In the genomic region with DNA sequence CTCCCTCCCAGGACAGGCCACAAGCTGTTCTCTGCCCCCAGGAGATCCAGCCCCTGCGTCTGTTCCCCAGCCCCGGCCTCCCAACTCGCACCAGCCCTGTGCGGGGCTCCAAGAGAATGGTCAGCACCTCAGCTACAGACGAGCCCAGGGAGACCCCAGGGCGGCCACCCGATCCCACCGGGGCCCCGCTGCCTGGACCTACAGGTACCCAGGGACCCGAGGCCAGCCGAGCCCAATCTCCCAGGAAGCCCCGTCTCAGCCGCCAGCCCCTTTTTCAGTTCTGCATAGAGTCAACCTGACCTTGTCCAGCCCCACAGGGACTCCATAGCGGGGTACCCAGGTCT, we compare ENCODE assay signal across 15 cellular contexts. TPM values are rescaled to one million over a fixed set of nuclear protein-coding genes. Genes with fewer than 3 reads are reported as not detected.
DNase-seq lines count a peak whose midpoint lies in the region; ATAC-seq and TF ChIP-seq lines count a peak whose summit lies in the region.
"Had no signal": no experiment of that assay in that cellular context is flagged by ENCODE, and none has a peak within 500 bp of the region (broad histone marks: within the 10 kb centered on the region; RNA-seq: fewer than 3 reads in every experiment).

No MANE protein-coding gene starts in this region.

- no peak overlapping the region for H3K27ac Mint-ChIP-seq in stimulated activated naive CD8-positive, alpha-beta T cell treated with anti-CD3 and anti-CD28 coated beads, Interleukin-15, amount 100 ng/mL, for 72 hours
- H3K27ac Mint-ChIP-seq in dendritic cell treated with granulocyte-macrophage colony-stimulating factor and Interleukin-4, amounts not matched to agents 40 ng/mL and 50 ng/mL, for 4 days: peak overlapping the region; percentile 92
- no peak overlapping the region for H3K27ac Mint-ChIP-seq in osteocyte (ENCODE audit: unreplicated experiment)
- H3K27ac Mint-ChIP-seq: IgD-negative memory B cell had no signal

- CTCF ChIA-PET in HCT116 (lab: Charles Lee): interaction anchor here (1.0 kb wide), 1 partner anchor 27 kb away, joined by 4 read pairs; no protein-coding TSS in a partner anchor

- H3K4me1 Mint-ChIP-seq in stimulated activated naive CD8-positive, alpha-beta T cell treated with anti-CD3 and anti-CD28 coated beads, Interleukin-15, amount 100 ng/mL, for 72 hours: peaks cover 58% of the 10 kb centered on the region
- peaks cover 83% of the 10 kb centered on the region for H3K4me1 Mint-ChIP-seq in dendritic cell treated with granulocyte-macrophage colony-stimulating factor and Interleukin-4, amounts not matched to agents 40 ng/mL and 50 ng/mL, for 4 days (ENCODE audit: low read depth)
- peaks cover 5% of the 10 kb centered on the region for H3K4me1 Mint-ChIP-seq in osteocyte (ENCODE audit: unreplicated experiment)

- no peaks in the 10 kb centered on the region for H3K9me3 ChIP-seq in HCT116 (ENCODE audit: control insufficient read depth in 1 of 2, insufficient read depth in 1 of 2, low read depth in 1 of 2, low read length in 2 of 2)
- H3K9me3 ChIP-seq in WERI-Rb-1 (ENCODE audit: severe bottlenecking): no peaks in the 10 kb centered on the region
- H3K9me3 ChIP-seq in osteoblast (ENCODE audit: low read depth, low read length): no peaks in the 10 kb centered on the region

- H3K27me3 Mint-ChIP-seq in stimulated activated naive CD8-positive, alpha-beta T cell treated with anti-CD3 and anti-CD28 coated beads, Interleukin-15, amount 100 ng/mL, for 72 hours: no peaks in the 10 kb centered on the region
- no peaks in the 10 kb centered on the region for H3K27me3 Mint-ChIP-seq in dendritic cell treated with granulocyte-macrophage colony-stimulating factor and Interleukin-4, amounts not matched to agents 40 ng/mL and 50 ng/mL, for 4 days
- H3K27me3 Mint-ChIP-seq in osteocyte (ENCODE audit: unreplicated experiment): no peaks in the 10 kb centered on the region
- H3K27me3 Mint-ChIP-seq: CD4-positive, CD25-positive, alpha-beta regulatory T cell; IgD-negative memory B cell had no signal

- no peaks in the 10 kb centered on the region for H3K9me2 ChIP-seq in HCT116 (ENCODE audit: insufficient read depth)

- intact Hi-C loops in HCT116 (cut with micrococcal nuclease): no loop called here
- intact Hi-C loops in dendritic cell treated with granulocyte-macrophage colony-stimulating factor and Interleukin-4, amounts not matched to agents 40 ng/mL and 50 ng/mL, for 4 days (cut with micrococcal nuclease): no loop called here

- POLR2A ChIA-PET in HCT116 (lab: Charles Lee): no interaction called here

- H3K4me3 ChIP-seq in HCT116 (replicated peaks in 1 of 2; ENCODE audit: low read depth in 1 of 2, low read length in 2 of 2) (0 out of 4 replicates have a peak overlapping the region, but pooled peaks of 1 of the 2 experiments have one; percentile 6), WERI-Rb-1 (ENCODE audit: low read depth, low read length) (no peak overlapping the region), osteoblast (ENCODE audit: insufficient read depth, low read length) (no peak overlapping the region)

- RAD21 ChIA-PET in HCT116 (lab: Charles Lee; ENCODE audit: low non-redundant PET in 1 of 2, low total read pairs in 2 of 2, uncharacterized antibody in 2 of 2, unreplicated experiment in 2 of 2): no interaction called here

- H3K79me2 ChIP-seq in HCT116 (ENCODE audit: insufficient read depth, low read length): no peaks in the 10 kb centered on the region
- H3K79me2 ChIP-seq in osteoblast (ENCODE audit: insufficient read depth, low read length): no peaks in the 10 kb centered on the region

- no TSS peak for BruUV-seq in HCT116 (replicated peaks; lab: Mats Ljungman, UMichigan)

- peak overlapping the region; percentile 25; the same call in 1 of the 2 replicates for H3K27ac ChIP-seq in HCT116 (ENCODE audit: low read depth, low read length)
- H3K27ac ChIP-seq in WERI-Rb-1: no peak overlapping the region
- H3K27ac ChIP-seq in osteoblast (ENCODE audit: low read depth, low read length): no peak overlapping the region

- no peaks in the 10 kb centered on the region for H4K20me1 ChIP-seq in HCT116 (ENCODE audit: insufficient read depth)
- no peaks in the 10 kb centered on the region for H4K20me1 ChIP-seq in osteoblast (ENCODE audit: insufficient read depth, low read length)

- no peaks in the 10 kb centered on the region for H3K9me3 Mint-ChIP-seq in stimulated activated naive CD8-positive, alpha-beta T cell treated with anti-CD3 and anti-CD28 coated beads, Interleukin-15, amount 100 ng/mL, for 72 hours
- no peaks in the 10 kb centered on the region for H3K9me3 Mint-ChIP-seq in dendritic cell treated with granulocyte-macrophage colony-stimulating factor and Interleukin-4, amounts not matched to agents 40 ng/mL and 50 ng/mL, for 4 days
- no peaks in the 10 kb centered on the region for H3K9me3 Mint-ChIP-seq in osteocyte (ENCODE audit: unreplicated experiment)
- H3K9me3 Mint-ChIP-seq: IgD-negative memory B cell had no signal

- H3K4me1 ChIP-seq in HCT116 (ENCODE audit: control insufficient read depth in 1 of 2, insufficient read depth in 2 of 2, low read length in 2 of 2) (peaks cover 0 to 11% of the 10 kb centered on the region in 2 experiments; a peak in 2 of 4 replicates), osteoblast (ENCODE audit: insufficient read depth, low read length) (no peaks in the 10 kb centered on the region)

- H3K27me3 ChIP-seq in HCT116 (ENCODE audit: insufficient read depth, low read length) (no peaks in the 10 kb centered on the region), WERI-Rb-1 (ENCODE audit: insufficient read depth, low read depth, severe bottlenecking) (no peaks in the 10 kb centered on the region), osteoblast (ENCODE audit: insufficient read depth, low read length) (no peaks in the 10 kb centered on the region)

- H3K4me3 Mint-ChIP-seq in stimulated activated naive CD8-positive, alpha-beta T cell treated with anti-CD3 and anti-CD28 coated beads, Interleukin-15, amount 100 ng/mL, for 72 hours: peak overlapping the region in 1 of 2 donors; percentile 21
- peak overlapping the region; percentile 50 for H3K4me3 Mint-ChIP-seq in dendritic cell treated with granulocyte-macrophage colony-stimulating factor and Interleukin-4, amounts not matched to agents 40 ng/mL and 50 ng/mL, for 4 days
- no peak overlapping the region for H3K4me3 Mint-ChIP-seq in osteocyte (ENCODE audit: unreplicated experiment)

- ATAC-seq in stimulated activated naive CD8-positive, alpha-beta T cell treated with anti-CD3 and anti-CD28 coated beads, Interleukin-15, amount 100 ng/mL, for 72 hours: peak; percentile 2
- ATAC-seq in stimulated activated naive CD8-positive, alpha-beta T cell treated with anti-CD3 and anti-CD28 coated beads, Interleukin-15, Interleukin-2, amounts not matched to agents 100 U/mL and 50 U/mL, for 24 hours: no peak
- no peak for ATAC-seq in HCT116

- no peak for TF ChIP-seq RAD21 in HCT116 (IDR thresholded peaks at IDR 0.05; ENCODE audit: low read depth)

- H2AFZ ChIP-seq in HCT116 (ENCODE audit: low read depth, low read length, poor library complexity, severe bottlenecking): no peak overlapping the region
- no peak overlapping the region for H2AFZ ChIP-seq in osteoblast (ENCODE audit: low read length)

- TF ChIP-seq CTCF in HCT116 (IDR thresholded peaks at IDR 0.05 in 2 of 3, conservative IDR thresholded peaks at IDR 0.05 in 1 of 3; ENCODE audit: borderline replicate concordance in 1 of 3, insufficient read depth in 1 of 3, low read depth in 2 of 3, low read length in 2 of 3): no peak
- TF ChIP-seq CTCF in osteocyte (IDR thresholded peaks at IDR 0.05): no peak
- TF ChIP-seq CTCF in WERI-Rb-1 (IDR thresholded peaks at IDR 0.05; ENCODE audit: low read depth, low read length): no peak
- no peak for TF ChIP-seq CTCF in osteoblast (IDR thresholded peaks at IDR 0.05; ENCODE audit: extremely low read depth, low read depth, low read length)

- TF ChIP-seq POLR2A in HCT116 (IDR thresholded peaks at IDR 0.05; ENCODE audit: borderline replicate concordance, extremely low read depth, insufficient read depth, insufficient read length): no peak

- no peak overlapping the region for H3K9ac ChIP-seq in HCT116 (ENCODE audit: low read length)

- peaks cover 90% of the 10 kb centered on the region for H3K36me3 Mint-ChIP-seq in dendritic cell treated with granulocyte-macrophage colony-stimulating factor and Interleukin-4, amounts not matched to agents 40 ng/mL and 50 ng/mL, for 4 days (ENCODE audit: low read depth)
- H3K36me3 Mint-ChIP-seq in osteocyte (ENCODE audit: unreplicated experiment): peaks cover 31% of the 10 kb centered on the region

- H3K36me3 ChIP-seq in HCT116 (ENCODE audit: control insufficient read depth in 1 of 2, insufficient read depth in 2 of 2, low read length in 2 of 2): peaks cover 10 to 32% of the 10 kb centered on the region in 2 experiments
- no peaks in the 10 kb centered on the region; the same call in 1 of the 2 replicates for H3K36me3 ChIP-seq in WERI-Rb-1
- peaks cover 44% of the 10 kb centered on the region for H3K36me3 ChIP-seq in osteoblast (ENCODE audit: insufficient read depth, low read length)

- H3K4me2 ChIP-seq in HCT116 (ENCODE audit: low read length) (peak overlapping the region; percentile 33), osteoblast (ENCODE audit: insufficient read depth, low read length) (no peak overlapping the region)

- DNase-seq in stimulated activated naive CD8-positive, alpha-beta T cell treated with anti-CD3 and anti-CD28 coated beads, Interleukin-15, amount 100 ng/mL, for 72 hours: no peak
- DNase-seq in stimulated activated naive CD8-positive, alpha-beta T cell treated with anti-CD3 and anti-CD28 coated beads, Interleukin-15, Interleukin-2, amounts not matched to agents 100 U/mL and 50 U/mL, for 24 hours: no peak
- no peak for DNase-seq in HCT116 (ENCODE audit: low read depth, low spot score)
- peak; percentile 82 for DNase-seq in osteocyte (ENCODE audit: extremely low spot score, unreplicated experiment)
- DNase-seq in WERI-Rb-1: no peak
- DNase-seq in COLO668 (lab: John Stamatoyannopoulos, UW; ENCODE audit: unreplicated experiment): no peak
- DNase-seq in osteoblast (ENCODE audit: insufficient read length, low spot score, missing footprints): no peak
- DNase-seq: Calu3; CD4-positive, CD25-positive, alpha-beta regulatory T cell; DMS79; KG1 had no signal

RNA-seq across cellular contexts. Expression of gene PNPLA6, which starts 5.9 kb away (rescaled TPM):
- total RNA-seq in HCT116 (2021; ENCODE audit: unreplicated experiment) (159 TPM), osteocyte (107 and 129 TPM in 2 replicates), osteoblast (75.1 and 83.6 TPM in 2 replicates)
- 84.5 and 99.9 TPM in 2 replicates for polyA plus RNA-seq in HCT116 (2012)

RNA-seq across cellular contexts. Expression of gene MCOLN1, which starts 19.0 kb away (rescaled TPM):
- 19.1 TPM for total RNA-seq in HCT116 (2021; ENCODE audit: unreplicated experiment)
- polyA plus RNA-seq in HCT116 (2012): 15.5 and 19.6 TPM in 2 replicates
- total RNA-seq in osteocyte: 33.3 and 39.2 TPM in 2 replicates
- total RNA-seq in osteoblast: 16.6 and 21.2 TPM in 2 replicates

RNA-seq across cellular contexts. Expression of gene ZNF358, which starts 25.6 kb away (rescaled TPM):
- total RNA-seq in HCT116 (2021; ENCODE audit: unreplicated experiment): 20.7 TPM
- 20.5 and 21.0 TPM in 2 replicates for polyA plus RNA-seq in HCT116 (2012)
- total RNA-seq in osteocyte: 84.4 and 93.5 TPM in 2 replicates
- total RNA-seq in osteoblast: 25.0 and 26.1 TPM in 2 replicates

RNA-seq across cellular contexts. Expression of gene PEX11G, which starts 52.6 kb away (rescaled TPM):
- total RNA-seq in HCT116 (2021; ENCODE audit: unreplicated experiment): 6.4 TPM
- polyA plus RNA-seq in HCT116 (2012): 4.7 and 5.1 TPM in 2 replicates
- 2.1 and 2.5 TPM in 2 replicates for total RNA-seq in osteocyte
- total RNA-seq in osteoblast: 2.9 and 4.1 TPM in 2 replicates
- total RNA-seq: CD4-positive, CD25-positive, alpha-beta regulatory T cell had no signal

RNA-seq across cellular contexts. Expression of gene CAMSAP3, which starts 54.2 kb away (rescaled TPM):
- total RNA-seq in HCT116 (2021; ENCODE audit: unreplicated experiment) (24.0 TPM), osteocyte (0.57 and 1.1 TPM in 2 replicates), osteoblast (not detected in 2 replicates)
- 16.1 and 17.3 TPM in 2 replicates for polyA plus RNA-seq in HCT116 (2012)
- total RNA-seq: CD4-positive, CD25-positive, alpha-beta regulatory T cell had no signal
- polyA plus RNA-seq: AG04450; BJ; CD4-positive, CD25-positive, alpha-beta regulatory T cell had no signal
